In the genomic region with DNA sequence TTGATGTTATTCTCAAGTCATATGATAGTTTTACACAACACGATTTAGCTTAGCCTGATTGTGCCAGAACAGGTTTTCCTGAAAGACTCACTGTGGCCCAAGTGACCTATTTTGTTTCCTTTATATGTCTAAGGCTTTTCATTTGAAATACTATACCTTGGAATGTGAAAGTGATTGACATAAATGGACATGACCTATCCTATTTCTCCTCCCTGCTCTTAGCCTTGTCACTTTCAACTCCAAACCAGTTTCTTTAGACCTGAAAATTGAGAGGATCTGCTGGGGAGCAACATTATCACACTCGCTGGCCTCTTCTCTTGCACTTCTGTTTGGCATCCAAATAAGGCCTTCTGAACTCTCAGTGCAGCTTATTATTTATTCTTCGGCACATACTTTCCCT, we compare ENCODE assay signal across 21 cellular contexts.
DNase-seq lines count a peak whose midpoint lies in the region; ATAC-seq, FAIRE-seq and TF ChIP-seq lines count a peak whose summit lies in the region.
"Had no signal": no experiment of that assay in that cellular context is flagged by ENCODE, and none has a peak within 500 bp of the region (broad histone marks: within the 10 kb centered on the region; RNA-seq: fewer than 3 reads in every experiment).

No MANE protein-coding gene starts in this region.

- H3K23ac ChIP-seq in H1 (ENCODE audit: insufficient read length): no peak overlapping the region

- H3K56ac ChIP-seq in H1 (replicated peaks; ENCODE audit: insufficient read length, low read depth, low read length): no peak overlapping the region

- H2BK120ac ChIP-seq in H1 (replicated peaks; ENCODE audit: low read depth, low read length): no peak overlapping the region

- H3K4me3 ChIP-seq in H1 (ENCODE audit: extremely low read depth in 1 of 4, insufficient read depth in 2 of 4, low read depth in 3 of 4, low read length in 4 of 4): no peak overlapping the region
- H3K4me3 ChIP-seq: colonic mucosa, esophagus muscularis mucosa, psoas muscle, SK-N-MC, transverse colon had no signal

- TF ChIP-seq RAD21 in H1 (IDR thresholded peaks at IDR 0.05 in 1 of 2, conservative IDR thresholded peaks at IDR 0.05 in 1 of 2; ENCODE audit: low read depth in 2 of 2, low read length in 2 of 2): no peak

- no peaks in the 10 kb centered on the region for H3K79me2 ChIP-seq in H1 (ENCODE audit: control insufficient read depth in 1 of 2, insufficient read depth in 2 of 2, low read length in 2 of 2)

- no peak overlapping the region for H4K91ac ChIP-seq in H1 (replicated peaks; ENCODE audit: insufficient read length, low read length)

- peak overlapping the region; percentile 50; the same call in 1 of the 2 replicates for H2AFZ ChIP-seq in H1 (ENCODE audit: low read length)

- no peaks in the 10 kb centered on the region; the same call in 1 of the 2 replicates for H3K23me2 ChIP-seq in H1 (ENCODE audit: low read depth, low read length)

- H3K36me3 ChIP-seq in H1 (ENCODE audit: control insufficient read depth in 2 of 4, insufficient read depth in 4 of 4, low read length in 3 of 4): no peaks in the 10 kb centered on the region
- H3K36me3 ChIP-seq: BE2C, colonic mucosa, esophagus muscularis mucosa, transverse colon had no signal

- POLR2A ChIA-PET in H1 (lab: Charles Lee; ENCODE audit: partially characterized antibody): no interaction called here

- no peak overlapping the region for H3K9ac ChIP-seq in H1 (replicated peaks in 1 of 4; ENCODE audit: extremely low read depth in 1 of 4, low read depth in 3 of 4, low read length in 3 of 4)

- H3K18ac ChIP-seq in H1 (ENCODE audit: extremely low read depth, low read length): no peak overlapping the region

- H3K14ac ChIP-seq in H1 (ENCODE audit: insufficient read length): no peak overlapping the region

- H3K4me2 ChIP-seq in H1 (ENCODE audit: insufficient read depth in 1 of 2, low read depth in 2 of 2, low read length in 2 of 2): no peak overlapping the region

- H3K4ac ChIP-seq in H1 (replicated peaks; ENCODE audit: insufficient read length, low read depth, low read length): no peak overlapping the region

- CTCF ChIA-PET in H1 (lab: Charles Lee; ENCODE audit: partially characterized antibody): interaction anchor here (0.9 to 1.1 kb wide), 2 partner anchors 11 to 305 kb away, joined by 3 read pairs; no protein-coding TSS in a partner anchor

- H2AK5ac ChIP-seq in H1 (ENCODE audit: low read depth, low read length): no peak overlapping the region

- H3K27me3 ChIP-seq in H1 (replicated peaks in 1 of 4; ENCODE audit: control insufficient read depth in 3 of 4, extremely low read depth in 1 of 4, insufficient read depth in 3 of 4, low read length in 3 of 4): no peaks in the 10 kb centered on the region
- H3K27me3 ChIP-seq: BE2C, colonic mucosa, esophagus muscularis mucosa, transverse colon had no signal

- H2BK12ac ChIP-seq in H1 (ENCODE audit: low read depth, low read length): no peak overlapping the region

- H2BK20ac ChIP-seq in H1 (ENCODE audit: low read length): no peak overlapping the region

- H2BK15ac ChIP-seq in H1 (ENCODE audit: low read length): no peak overlapping the region

- no peak for TF ChIP-seq CTCF in H1 (IDR thresholded peaks at IDR 0.05; ENCODE audit: control extremely low read depth in 1 of 3, insufficient read depth in 1 of 3, low read depth in 1 of 3, low read length in 3 of 3)

- WGBS in H1 (ENCODE audit: extremely low coverage in 1 of 2, insufficient coverage in 1 of 2, insufficient read length in 1 of 2, insufficient replicate concordance in 2 of 2, low coverage in 1 of 2, low lambda C conversion rate in 2 of 2, missing lambda C conversion rate in 1 of 2), 2 experiments: 87% methylated on average over 3 of the region's 3 CpGs; no CpG with 5 or more reads in 1 of the 2 experiments

- no peak overlapping the region for H3K27ac ChIP-seq in H1 (ENCODE audit: low read depth, low read length)
- H3K27ac ChIP-seq: colonic mucosa, esophagus muscularis mucosa, psoas muscle, SK-N-MC had no signal

- no peak overlapping the region for H4K8ac ChIP-seq in H1 (ENCODE audit: extremely low read depth, insufficient read depth, low read length)

- H4K20me1 ChIP-seq in H1 (replicated peaks in 1 of 2; ENCODE audit: control insufficient read depth in 1 of 2, insufficient read depth in 2 of 2, low read length in 2 of 2): no peaks in the 10 kb centered on the region

- no peak overlapping the region for H4K5ac ChIP-seq in H1 (ENCODE audit: insufficient read length, low read depth, low read length)

- H3K79me1 ChIP-seq in H1 (ENCODE audit: low read depth, low read length): no peaks in the 10 kb centered on the region

- no peak overlapping the region for H2BK5ac ChIP-seq in H1 (ENCODE audit: low read depth, low read length)

- TF ChIP-seq EP300 in H1 (IDR thresholded peaks at IDR 0.05; ENCODE audit: borderline replicate concordance in 1 of 2, low read depth in 2 of 2, low read length in 2 of 2): no peak

- peak; percentile 12 for ATAC-seq in GM21390 (IDR thresholded peaks at IDR 0.05; ENCODE audit: unreplicated experiment)
- ATAC-seq: HCT116, psoas muscle had no signal

- H3K9me3 ChIP-seq in H1 (ENCODE audit: insufficient read depth in 2 of 2, low read depth in 1 of 2, low read length in 1 of 2): no peaks in the 10 kb centered on the region
- H3K9me3 ChIP-seq: BE2C, colonic mucosa, esophagus muscularis mucosa, psoas muscle, transverse colon had no signal

- FAIRE-seq in H1 (lab: Jason Lieb, UNC): no peak
- FAIRE-seq: D721Med, TTC549 had no signal

- no peaks in the 10 kb centered on the region for H3K4me1 ChIP-seq in H1 (replicated peaks in 1 of 4; ENCODE audit: control insufficient read depth in 3 of 4, insufficient read depth in 4 of 4, low read length in 3 of 4)
- H3K4me1 ChIP-seq: BE2C, colonic mucosa, psoas muscle, transverse colon had no signal

- DNase-seq in HT1080 (ENCODE audit: low read depth) (peak; percentile 2), H1 (ENCODE audit: low read depth in 1 of 2, low spot score in 2 of 2) (no peak), retina (peak; percentile 56), GOT3 (lab: John Stamatoyannopoulos, UW) (no peak), SKM-1 treated with dmso at 0.1 percent for 144 hours (lab: John Stamatoyannopoulos, UW; ENCODE audit: unreplicated experiment) (no peak)
- no peak for DNase-seq in activated CD4-positive, alpha-beta T cell treated with anti-CD3 and anti-CD28 coated beads, Interleukin-2, amount 50 U/mL, for 48 hours
- DNase-seq: activated CD4-positive, alpha-beta T cell treated with anti-CD3 and anti-CD28 coated beads for 48 hours; activated naive CD4-positive, alpha-beta T cell treated with Interleukin-2 at 50 U/mL for 16 hours; BE2C; colonic mucosa; GF-D8; NCI-H1694 treated with DMSO at 0.1 percent for 48 hours; psoas muscle; stimulated activated naive CD4-positive, alpha-beta T cell treated with Interleukin-2 at 50 U/mL for 16 hours; transverse colon had no signal

- no peak for TF ChIP-seq POLR2A in H1 (IDR thresholded peaks at IDR 0.05; ENCODE audit: control extremely low read depth in 1 of 2, low read depth in 2 of 2, low read length in 2 of 2)

TF ChIP-seq in H1, 55 proteins besides CTCF, POLR2A, EP300 and RAD21:
- TF ChIP-seq TBP (IDR thresholded peaks at IDR 0.05; ENCODE audit: low read depth, low read length): no peak
- TF ChIP-seq TAF1 (IDR thresholded peaks at IDR 0.05; ENCODE audit: low read depth, low read length): no peak

Comparison
In these comparisons a context has a peak if more than half of its experiments do, and no peak if none do; other contexts are left out.
1. DNase-seq: peak in HT1080 (single experiment) and retina (single experiment); none in H1 (0 of 2), GOT3 (single experiment), SKM-1 treated with dmso at 0.1 percent for 144 hours (single experiment) and activated CD4-positive, alpha-beta T cell treated with anti-CD3 and anti-CD28 coated beads, Interleukin-2, amount 50 U/mL, for 48 hours (0 of 2).